ENCODE assay signal across 21 cellular contexts in the genomic region with DNA sequence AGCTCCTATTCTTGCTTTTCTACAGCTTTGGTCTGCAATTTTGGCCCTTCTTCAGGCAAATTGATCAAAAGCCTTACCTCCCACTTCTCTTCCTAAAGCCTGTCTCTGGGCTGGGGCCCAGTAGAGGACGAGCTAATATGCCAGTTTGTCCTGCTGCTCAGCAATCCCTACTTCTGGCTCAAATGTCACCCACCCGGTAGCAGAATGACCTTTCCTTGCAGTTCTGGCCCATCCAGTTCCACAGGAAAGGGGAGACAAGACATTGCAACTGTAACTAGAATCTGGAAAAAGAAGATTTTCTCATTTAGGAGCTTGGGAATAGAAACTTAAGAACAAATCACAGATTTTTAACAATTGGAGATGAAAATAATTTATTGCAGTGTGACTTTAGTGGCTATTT.
DNase-seq lines count a peak whose midpoint lies in the region; ATAC-seq and TF ChIP-seq lines count a peak whose summit lies in the region.
"Had no signal": no experiment of that assay in that cellular context is flagged by ENCODE, and none has a peak within 500 bp of the region (broad histone marks: within the 10 kb centered on the region; RNA-seq: fewer than 3 reads in every experiment).

No MANE protein-coding gene starts in this region.

- H3K4me3 ChIP-seq in PC-3 (ENCODE audit: low read length): no peak overlapping the region
- H3K4me3 ChIP-seq: A549, BLaER1, GM12878 had no signal

- no peaks in the 10 kb centered on the region for H3K27me3 Mint-ChIP-seq in neural crest cell (ENCODE audit: low read depth)
- peaks cover 25% of the 10 kb centered on the region for H3K27me3 Mint-ChIP-seq in CD4-positive, alpha-beta T cell
- H3K27me3 Mint-ChIP-seq: CD4-positive, CD25-positive, alpha-beta regulatory T cell had no signal

- no peaks in the 10 kb centered on the region for H3K27me3 ChIP-seq in PC-3 (ENCODE audit: low read length)
- H3K27me3 ChIP-seq in CD4-positive, alpha-beta T cell (ENCODE audit: control insufficient read depth, insufficient read depth, low read length): no peaks in the 10 kb centered on the region
- H3K27me3 ChIP-seq: BE2C, BLaER1 had no signal

- H3F3A ChIP-seq in PC-3 (ENCODE audit: low read length, unreplicated experiment): no peaks in the 10 kb centered on the region

- CTCF ChIA-PET in PC-3 (lab: Charles Lee): no interaction called here
- CTCF ChIA-PET in CD4-positive, alpha-beta T cell (lab: Charles Lee): no interaction called here

- no peaks in the 10 kb centered on the region for H3K36me3 Mint-ChIP-seq in neural crest cell (ENCODE audit: low read depth)
- no peaks in the 10 kb centered on the region for H3K36me3 Mint-ChIP-seq in CD4-positive, alpha-beta T cell (ENCODE audit: low read depth)
- H3K36me3 Mint-ChIP-seq: CD14-positive monocyte; CD4-positive, CD25-positive, alpha-beta regulatory T cell; CD8-positive, alpha-beta T cell had no signal

- H3K36me3 ChIP-seq in PC-3 (ENCODE audit: low read depth, low read length): no peaks in the 10 kb centered on the region
- H3K36me3 ChIP-seq: BE2C, BLaER1 had no signal

- no peaks in the 10 kb centered on the region for H3K9me3 ChIP-seq in PC-3 (ENCODE audit: low read length)
- H3K9me3 ChIP-seq in CD4-positive, alpha-beta T cell (ENCODE audit: control insufficient read depth, low read length): peaks cover 5% of the 10 kb centered on the region
- H3K9me3 ChIP-seq: BE2C had no signal

- no peaks in the 10 kb centered on the region; the same call in 1 of the 2 replicates for H3K4me1 ChIP-seq in PC-3 (ENCODE audit: insufficient read depth, low read length)
- H3K4me1 ChIP-seq: BLaER1 had no signal

- peak; percentile 32 for DNase-seq in ELF-1 (ENCODE audit: low read depth, low spot score)
- peak; percentile 2 for DNase-seq in PC-3
- DNase-seq in islet precursor cell: peak; percentile 58
- no peak for DNase-seq in neural crest cell (ENCODE audit: low read depth, low spot score)
- no peak for DNase-seq in MV-4-11 (lab: John Stamatoyannopoulos, UW)
- DNase-seq in CD4-positive, alpha-beta T cell: no peak
- DNase-seq in stimulated activated CD4-positive, alpha-beta T cell treated with anti-CD3 and anti-CD28 coated beads, Interleukin-15, amount 100 ng/mL, for 24 hours: no peak
- DNase-seq: ACHN; BE2C; C1 segment of cervical spinal cord; Calu3; CD4-positive, CD25-positive, alpha-beta regulatory T cell; CD8-positive, alpha-beta T cell; DMS79 treated with DMSO at 0.1 percent for 48 hours; GDM1 had no signal

- H3K27ac ChIP-seq in PC-3 (ENCODE audit: low read length): no peak overlapping the region
- no peak overlapping the region for H3K27ac ChIP-seq in CD4-positive, alpha-beta T cell (ENCODE audit: low read depth, low read length)
- H3K27ac ChIP-seq: 22Rv1, A549, BLaER1 had no signal

- no peaks in the 10 kb centered on the region for H4K20me1 ChIP-seq in PC-3 (ENCODE audit: low read length)
- H4K20me1 ChIP-seq: BLaER1 had no signal

- H3K9ac ChIP-seq in PC-3 (ENCODE audit: low read length): no peak overlapping the region
- H3K9ac ChIP-seq: BLaER1 had no signal

- TF ChIP-seq CTCF in PC-3 (conservative IDR thresholded peaks at IDR 0.05; ENCODE audit: low read depth, low read length): no peak
- TF ChIP-seq CTCF in neural crest cell (conservative IDR thresholded peaks at IDR 0.05): no peak
- no peak for TF ChIP-seq CTCF in CD4-positive, alpha-beta T cell (IDR thresholded peaks at IDR 0.05)

- POLR2A ChIA-PET in PC-3 (lab: Charles Lee; ENCODE audit: unreplicated experiment): no interaction called here
- POLR2A ChIA-PET in CD4-positive, alpha-beta T cell (lab: Charles Lee): no interaction called here

- intact Hi-C loops in PC-3 (cut with micrococcal nuclease): no loop called here
- intact Hi-C loops in CD4-positive, alpha-beta T cell (cut with DNase I, micrococcal nuclease): loop anchor here in 1 of 2 experiments (10.0 kb wide), 1 partner anchor 1060 kb away; no protein-coding TSS in a partner anchor

- BruUV-seq in PC-3 (replicated peaks; lab: Mats Ljungman, UMichigan): no TSS peak

- H3K4me3 Mint-ChIP-seq in neural crest cell: no peak overlapping the region
- H3K4me3 Mint-ChIP-seq in CD4-positive, alpha-beta T cell: no peak overlapping the region
- H3K4me3 Mint-ChIP-seq: CD14-positive monocyte; CD8-positive, alpha-beta T cell had no signal

- H3K4me1 Mint-ChIP-seq in neural crest cell: peaks cover 5% of the 10 kb centered on the region
- no peaks in the 10 kb centered on the region for H3K4me1 Mint-ChIP-seq in CD4-positive, alpha-beta T cell (ENCODE audit: low read depth)
- H3K4me1 Mint-ChIP-seq: CD4-positive, CD25-positive, alpha-beta regulatory T cell had no signal

- H2AFZ ChIP-seq in PC-3 (ENCODE audit: low read length): no peak overlapping the region

- no peaks in the 10 kb centered on the region for H3K79me2 ChIP-seq in PC-3 (ENCODE audit: low read length)

- H3K9me2 ChIP-seq in PC-3 (replicated peaks; ENCODE audit: low read length): no peaks in the 10 kb centered on the region

- ATAC-seq in PC-3: no peak
- no peak for ATAC-seq in GM18498 (IDR thresholded peaks at IDR 0.05; ENCODE audit: unreplicated experiment)
- no peak for ATAC-seq in CD4-positive, alpha-beta T cell (ENCODE audit: poor library complexity)
- ATAC-seq: A549; CD8-positive, alpha-beta T cell; GM12878 had no signal

- H3K9me3 Mint-ChIP-seq in neural crest cell: no peaks in the 10 kb centered on the region
- H3K9me3 Mint-ChIP-seq in CD4-positive, alpha-beta T cell: peaks cover 14% of the 10 kb centered on the region

- H3K4me2 ChIP-seq in PC-3 (ENCODE audit: low read length): no peak overlapping the region
- H3K4me2 ChIP-seq: A549, BLaER1 had no signal

- H3K27ac Mint-ChIP-seq in neural crest cell (ENCODE audit: unreplicated experiment): peak overlapping the region; percentile 16
- no peak overlapping the region for H3K27ac Mint-ChIP-seq in CD4-positive, alpha-beta T cell
- H3K27ac Mint-ChIP-seq: CD14-positive monocyte; CD4-positive, CD25-positive, alpha-beta regulatory T cell; CD8-positive, alpha-beta T cell had no signal

Comparison
In these comparisons a context has a peak if more than half of its experiments do, and no peak if none do; other contexts are left out.
1. DNase-seq: peak in ELF-1 (single experiment), PC-3 (single experiment) and islet precursor cell (single experiment); none in neural crest cell (single experiment), MV-4-11 (single experiment), CD4-positive, alpha-beta T cell (0 of 10) and stimulated activated CD4-positive, alpha-beta T cell treated with anti-CD3 and anti-CD28 coated beads, Interleukin-15, amount 100 ng/mL, for 24 hours (single experiment).